29 cellular contexts compared by ENCODE assay signal in genomic region chr2:109176928-109177327, GRCh38. TPM values are rescaled to one million over a fixed set of nuclear protein-coding genes. Genes with fewer than 3 reads are reported as not detected.
DNase-seq lines count a peak whose midpoint lies in the region; ATAC-seq and TF ChIP-seq lines count a peak whose summit lies in the region.
"Had no signal": no experiment of that assay in that cellular context is flagged by ENCODE, and none has a peak within 500 bp of the region (broad histone marks: within the 10 kb centered on the region; RNA-seq: fewer than 3 reads in every experiment).

No MANE protein-coding gene starts in this region.

- H3K4me1 ChIP-seq in SK-N-SH (ENCODE audit: control insufficient read depth in 1 of 2, insufficient read depth in 2 of 2, low read depth in 1 of 2, low read length in 1 of 2) (peaks cover 27 to 48% of the 10 kb centered on the region in 2 experiments), body of pancreas (peaks cover 13% of the 10 kb centered on the region)

- H3K4me3 ChIP-seq in SK-N-SH (ENCODE audit: low read depth in 2 of 2, low read length in 1 of 2): no peak overlapping the region
- H3K4me3 ChIP-seq in WERI-Rb-1 (ENCODE audit: low read depth, low read length): no peak overlapping the region
- H3K4me3 ChIP-seq in fibroblast of villous mesenchyme (ENCODE audit: low read depth, low read length): no peak overlapping the region
- no peak overlapping the region for H3K4me3 ChIP-seq in body of pancreas
- H3K4me3 ChIP-seq: cardiac muscle cell, gastroesophageal sphincter, testis had no signal

- H4K20me1 ChIP-seq in SK-N-SH (ENCODE audit: insufficient read depth): no peaks in the 10 kb centered on the region

- H3K36me3 ChIP-seq in SK-N-SH (replicated peaks in 1 of 2; ENCODE audit: control insufficient read depth in 1 of 2, insufficient read depth in 2 of 2, low read length in 1 of 2) (no peaks in the 10 kb centered on the region), WERI-Rb-1 (no peaks in the 10 kb centered on the region), body of pancreas (replicated peaks in 1 of 2; ENCODE audit: insufficient read depth in 1 of 2, low read depth in 2 of 2) (no peaks in the 10 kb centered on the region)
- H3K36me3 ChIP-seq: cardiac muscle cell, gastroesophageal sphincter had no signal

- 71% methylated on average over 2 of the region's 2 CpGs for WGBS in SK-N-SH (ENCODE audit: low lambda C conversion rate)
- 31 to 37% methylated on average over 2 of the region's 2 CpGs for WGBS in body of pancreas, 2 donors

- TF ChIP-seq EP300 in SK-N-SH (IDR thresholded peaks at IDR 0.05; ENCODE audit: borderline replicate concordance in 1 of 2, low read depth in 1 of 2, low read length in 1 of 2): peak in 1 of 2 experiments; percentile 30; a peak in 1 of 4 replicates

- DNase-seq in SK-N-SH (no peak), WERI-Rb-1 (peak; percentile 79), fibroblast of villous mesenchyme (ENCODE audit: low read depth) (peak; percentile 58), body of pancreas (no peak), DMS114 treated with DMSO at 0.1 percent for 48 hours (lab: John Stamatoyannopoulos, UW; ENCODE audit: unreplicated experiment) (no peak), NCI-H526 treated with DMSO at 0.1 percent for 48 hours (lab: John Stamatoyannopoulos, UW) (no peak), SKM-1 (lab: John Stamatoyannopoulos, UW; ENCODE audit: unreplicated experiment) (no peak)
- DNase-seq: activated CD4-positive, alpha-beta memory T cell treated with anti-CD3 and anti-CD28 coated beads for 36 hours; activated CD4-positive, CD25-positive, alpha-beta regulatory T cell treated with anti-CD3 and anti-CD28 coated beads, Interleukin-2, amount 50 U/mL, for 72 hours; activated CD8-positive, alpha-beta memory T cell treated with anti-CD3 and anti-CD28 coated beads, Interleukin-2, amount 50 U/mL, for 4 hours; activated naive CD4-positive, alpha-beta T cell treated with anti-CD3 and anti-CD28 coated beads, Interleukin-2, amount 50 U/mL, for 16 hours; AML-193; CD4-positive, alpha-beta T cell; cortex of kidney; DMS153; hippocampal formation; naive B cell; NCI-H1105; NCI-H187 treated with DMSO at 0.1 percent for 48 hours; NCI-H226; nucleus accumbens; stimulated activated naive CD8-positive, alpha-beta T cell treated with anti-CD3 and anti-CD28 coated beads, Interleukin-15, Interleukin-2, amounts not matched to agents 100 U/mL and 50 U/mL, for 24 hours; T1000; testis had no signal

- H3K9me3 ChIP-seq in SK-N-SH: no peaks in the 10 kb centered on the region
- H3K9me3 ChIP-seq in WERI-Rb-1 (ENCODE audit: severe bottlenecking): peaks cover 11% of the 10 kb centered on the region
- no peaks in the 10 kb centered on the region for H3K9me3 ChIP-seq in body of pancreas
- H3K9me3 ChIP-seq: testis had no signal

- TF ChIP-seq RAD21 in SK-N-SH (IDR thresholded peaks at IDR 0.05; ENCODE audit: low read length): no peak

- CTCF ChIA-PET in SK-N-SH (lab: Yijun Ruan, JAX): interaction anchor here (0.9 to 1.4 kb wide), 3 partner anchors 10 to 333 kb away, joined by 3 to 4 read pairs (median 3); no protein-coding TSS in a partner anchor

- peaks cover 69% of the 10 kb centered on the region for H3K79me2 ChIP-seq in SK-N-SH (ENCODE audit: insufficient read depth)

- ATAC-seq in SK-N-SH treated with all-trans-retinoic acid at 6 μM for 48 hours (no peak), body of pancreas (no peak)
- ATAC-seq: gastroesophageal sphincter; stimulated activated naive CD8-positive, alpha-beta T cell treated with anti-CD3 and anti-CD28 coated beads, Interleukin-15, Interleukin-2, amounts not matched to agents 100 U/mL and 50 U/mL, for 24 hours had no signal

- no peak overlapping the region for H2AFZ ChIP-seq in SK-N-SH (ENCODE audit: low read depth)

- TF ChIP-seq POLR2A in body of pancreas (IDR thresholded peaks at IDR 0.05): no peak

- H3K27ac ChIP-seq in SK-N-SH (ENCODE audit: low read depth in 2 of 2, low read length in 1 of 2): peak overlapping the region in 1 of 2 experiments; percentile 67; a peak in 2 of 4 replicates
- H3K27ac ChIP-seq in WERI-Rb-1: peak overlapping the region; percentile 62
- no peak overlapping the region for H3K27ac ChIP-seq in body of pancreas
- H3K27ac ChIP-seq: cardiac muscle cell, gastroesophageal sphincter, testis had no signal

- no peak overlapping the region for H3K4me2 ChIP-seq in SK-N-SH

- H3K27me3 ChIP-seq in SK-N-SH (ENCODE audit: insufficient read depth) (no peaks in the 10 kb centered on the region), WERI-Rb-1 (ENCODE audit: insufficient read depth, low read depth, severe bottlenecking) (no peaks in the 10 kb centered on the region), body of pancreas (no peaks in the 10 kb centered on the region)
- H3K27me3 ChIP-seq: cardiac muscle cell, gastroesophageal sphincter, testis had no signal

- H3F3A ChIP-seq in SK-N-SH (replicated peaks; ENCODE audit: insufficient read depth): peaks cover 16% of the 10 kb centered on the region

- no peaks in the 10 kb centered on the region for H3K9me2 ChIP-seq in SK-N-SH

- POLR2A ChIA-PET in SK-N-SH (lab: Yijun Ruan, JAX): no interaction called here

- intact Hi-C loops in body of pancreas (cut with DNase I): no loop called here

- TF ChIP-seq CTCF in SK-N-SH (IDR thresholded peaks at IDR 0.05) (no peak), WERI-Rb-1 (IDR thresholded peaks at IDR 0.05; ENCODE audit: low read depth, low read length) (no peak), fibroblast of villous mesenchyme (IDR thresholded peaks at IDR 0.05; ENCODE audit: insufficient read depth, low read depth, low read length) (no peak), body of pancreas (IDR thresholded peaks at IDR 0.05) (no peak)

- H3K9ac ChIP-seq in SK-N-SH: no peak overlapping the region

TF ChIP-seq in SK-N-SH, 30 proteins besides CTCF, POLR2A, EP300 and RAD21:
- TF ChIP-seq RCOR1 (IDR thresholded peaks at IDR 0.05; ENCODE audit: low read length): peak; percentile 76; the same call in 1 of the 2 replicates
- peak; percentile 65 for TF ChIP-seq GATA2 (CRISPR knock-in tag; IDR thresholded peaks at IDR 0.05)
- TF ChIP-seq NFIC (IDR thresholded peaks at IDR 0.05; ENCODE audit: borderline replicate concordance): no peak
- TF ChIP-seq IRF3 (IDR thresholded peaks at IDR 0.05; ENCODE audit: low read depth, low read length): no peak

TF ChIP-seq in SK-N-SH treated with all-trans-retinoic acid at 6 μM for 48 hours, 23 proteins besides CTCF, POLR2A, EP300 and RAD21:
- TF ChIP-seq ARNTL (CRISPR knock-in tag; IDR thresholded peaks at IDR 0.05; ENCODE audit: borderline replicate concordance, low read depth): no peak
- no peak for TF ChIP-seq POU6F1 (CRISPR knock-in tag; IDR thresholded peaks at IDR 0.05; ENCODE audit: borderline replicate concordance, low read depth)
- no peak for TF ChIP-seq GLIS3 (CRISPR knock-in tag; IDR thresholded peaks at IDR 0.05)
- no peak for TF ChIP-seq CSDC2 (CRISPR knock-in tag; IDR thresholded peaks at IDR 0.05)
- TF ChIP-seq, protein P1, sequence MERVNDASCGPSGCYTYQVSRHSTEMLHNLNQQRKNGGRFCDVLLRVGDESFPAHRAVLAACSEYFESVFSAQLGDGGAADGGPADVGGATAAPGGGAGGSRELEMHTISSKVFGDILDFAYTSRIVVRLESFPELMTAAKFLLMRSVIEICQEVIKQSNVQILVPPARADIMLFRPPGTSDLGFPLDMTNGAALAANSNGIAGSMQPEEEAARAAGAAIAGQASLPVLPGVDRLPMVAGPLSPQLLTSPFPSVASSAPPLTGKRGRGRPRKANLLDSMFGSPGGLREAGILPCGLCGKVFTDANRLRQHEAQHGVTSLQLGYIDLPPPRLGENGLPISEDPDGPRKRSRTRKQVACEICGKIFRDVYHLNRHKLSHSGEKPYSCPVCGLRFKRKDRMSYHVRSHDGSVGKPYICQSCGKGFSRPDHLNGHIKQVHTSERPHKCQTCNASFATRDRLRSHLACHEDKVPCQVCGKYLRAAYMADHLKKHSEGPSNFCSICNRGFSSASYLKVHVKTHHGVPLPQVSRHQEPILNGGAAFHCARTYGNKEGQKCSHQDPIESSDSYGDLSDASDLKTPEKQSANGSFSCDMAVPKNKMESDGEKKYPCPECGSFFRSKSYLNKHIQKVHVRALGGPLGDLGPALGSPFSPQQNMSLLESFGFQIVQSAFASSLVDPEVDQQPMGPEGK (CRISPR knock-in tag; IDR thresholded peaks at IDR 0.05; ENCODE audit: borderline replicate concordance): no peak
- TF ChIP-seq CSRNP3 (CRISPR knock-in tag; IDR thresholded peaks at IDR 0.05): no peak
- no peak for TF ChIP-seq BACH2 (CRISPR knock-in tag; IDR thresholded peaks at IDR 0.05; ENCODE audit: borderline replicate concordance)
- TF ChIP-seq SNAI2 (CRISPR knock-in tag; IDR thresholded peaks at IDR 0.05): no peak

RNA-seq across cellular contexts. Expression of gene SH3RF3, which starts 47.9 kb away (rescaled TPM):
- polyA plus RNA-seq in SK-N-SH (2012; rRNA removed): 1.3 and 1.9 TPM in 2 replicates
- 0.99 and 1.5 TPM in 2 replicates for polyA plus RNA-seq in SK-N-SH (2012; cell fraction: cytosol; rRNA removed)
- polyA plus RNA-seq in SK-N-SH (2012; cell fraction: nucleus; rRNA removed): 3.5 and 3.8 TPM in 2 replicates
- total RNA-seq in fibroblast of villous mesenchyme (11.9 and 13.4 TPM in 2 replicates), body of pancreas (1 to 10 TPM; 1.3 to 5.6 TPM)
- total RNA-seq: G401, OCI-LY7 had no signal

Comparison
In these comparisons a context has a peak if more than half of its experiments do, and no peak if none do; other contexts are left out.
1. DNase-seq: peak in WERI-Rb-1 (single experiment) and fibroblast of villous mesenchyme (single experiment); none in SK-N-SH (single experiment), body of pancreas (0 of 4), DMS114 treated with DMSO at 0.1 percent for 48 hours (single experiment), NCI-H526 treated with DMSO at 0.1 percent for 48 hours (single experiment) and SKM-1 (single experiment).